22 cellular contexts compared by ENCODE assay signal in genomic region chr5:37582202-37582601, GRCh38.
A peak's percentile ranks its signal among the peaks of the same experiment; 100 is the strongest.
DNase-seq lines count a peak whose midpoint lies in the region; ATAC-seq, FAIRE-seq and TF ChIP-seq lines count a peak whose summit lies in the region.
"Had no signal": no experiment of that assay in that cellular context is flagged by ENCODE, and none has a peak within 500 bp of the region (broad histone marks: within the 10 kb centered on the region; RNA-seq: fewer than 3 reads in every experiment).

No MANE protein-coding gene starts in this region.

- no peak for FAIRE-seq in A549 (lab: Jason Lieb, UNC)
- FAIRE-seq in K562 (lab: Jason Lieb, UNC) = no peak
- FAIRE-seq: A204.1, G401.6, GM12891, GM19239 had no signal

- CTCF ChIA-PET in A549 (lab: Yijun Ruan, JAX) = no interaction called here
- CTCF ChIA-PET in A673 (lab: Charles Lee) = no interaction called here
- CTCF ChIA-PET in K562 (lab: Yijun Ruan, JAX; ENCODE audit: low intra/inter-chr PET ratio) = no interaction called here

- no TSS peak for BruUV-seq in A673 (replicated peaks; lab: Mats Ljungman, UMichigan)
- BruUV-seq in K562 (replicated peaks; lab: Mats Ljungman, UMichigan) = no TSS peak

- intact Hi-C loops in A673 (cut with micrococcal nuclease; ENCODE audit: unreplicated experiment) (no loop called here), K562 (cut with micrococcal nuclease) (no loop called here)

- TF ChIP-seq CTCF in A549 (IDR thresholded peaks at IDR 0.05) = no peak
- TF ChIP-seq CTCF in A673 (conservative IDR thresholded peaks at IDR 0.05; ENCODE audit: low read depth, low read length) = no peak
- TF ChIP-seq CTCF in K562 (IDR thresholded peaks at IDR 0.05 in 2 of 3, conservative IDR thresholded peaks at IDR 0.05 in 1 of 3; ENCODE audit: insufficient read depth in 2 of 3, low read depth in 1 of 3, low read length in 3 of 3) = no peak

- H3K27ac ChIP-seq in A549 (no peak overlapping the region), A673 (ENCODE audit: low read depth, low read length, poor library complexity, severe bottlenecking) (peak overlapping the region; percentile 53), K562 (ENCODE audit: extremely low read depth, low read depth, low read length) (no peak overlapping the region)
- H3K27ac ChIP-seq: BLaER1 had no signal

- TF ChIP-seq EP300 in A549 (IDR thresholded peaks at IDR 0.05) (no peak), K562 (IDR thresholded peaks at IDR 0.05; ENCODE audit: low read length) (no peak)

- in situ Hi-C loops in K562 (cut with MboI) = no loop called here

- no peaks in the 10 kb centered on the region for H3K9me1 ChIP-seq in K562 (ENCODE audit: control insufficient read depth, insufficient read depth, low read length)

- WGBS in A549 (ENCODE audit: missing lambda C conversion rate) = 84% methylated on average over 2 of the region's 2 CpGs
- 53% methylated on average over 2 of the region's 2 CpGs for WGBS in K562 (ENCODE audit: insufficient coverage, low coverage, missing lambda C conversion rate)

- DNase-seq in A549 (ENCODE audit: low read depth in 1 of 2, low spot score in 1 of 2) (no peak), A673 (ENCODE audit: low spot score) (no peak), K562 (ENCODE audit: extremely low read depth in 1 of 4, low spot score in 3 of 4) (no peak), DMS153 treated with DMSO at 0.1 percent for 48 hours (lab: John Stamatoyannopoulos, UW; ENCODE audit: unreplicated experiment) (no peak), NOMO-1 treated with DMSO at 0.1 percent for 48 hours (lab: John Stamatoyannopoulos, UW; ENCODE audit: unreplicated experiment) (no peak)
- no peak for DNase-seq in central memory CD4-positive, alpha-beta T cell
- DNase-seq: 8988T; ACHN; BE2C; CD4-positive, alpha-beta memory T cell; CD4-positive, CD25-positive, alpha-beta regulatory T cell; CD8-positive, alpha-beta memory T cell; COR-L47; DMS 273 treated with DMSO at 0.1 percent for 48 hours; DMS153; DMS79 treated with DMSO at 0.1 percent for 48 hours; GF-D8 had no signal

- no peaks in the 10 kb centered on the region for H3K79me2 ChIP-seq in K562 (ENCODE audit: control insufficient read depth, insufficient read depth, low read length)

- H3K4me2 ChIP-seq in A549 = no peak overlapping the region
- no peak overlapping the region for H3K4me2 ChIP-seq in K562 (ENCODE audit: insufficient read depth, low read length)
- H3K4me2 ChIP-seq: BLaER1 had no signal

- no peak for ATAC-seq in A549
- no peak for ATAC-seq in K562

- TF ChIP-seq RAD21 in A549 (conservative IDR thresholded peaks at IDR 0.05 in 1 of 2, IDR thresholded peaks at IDR 0.05 in 1 of 2) (no peak), K562 (CRISPR knock-in tag; conservative IDR thresholded peaks at IDR 0.05 in 1 of 2, IDR thresholded peaks at IDR 0.05 in 1 of 2) (no peak)

- no peak overlapping the region for H3K9ac ChIP-seq in K562 (ENCODE audit: insufficient read depth in 1 of 2, low read depth in 2 of 2, low read length in 2 of 2)
- H3K9ac ChIP-seq: BLaER1 had no signal

- POLR2A ChIA-PET in A549 (lab: Yijun Ruan, JAX) (no interaction called here), A673 (lab: Charles Lee; ENCODE audit: low non-redundant PET) (no interaction called here), K562 (lab: Yijun Ruan, JAX) (interaction anchor here (1.1 kb wide), 1 partner anchor 15 kb away, joined by 3 read pairs; no protein-coding TSS in a partner anchor)

- H3K4me1 ChIP-seq in A549 = no peaks in the 10 kb centered on the region
- H3K4me1 ChIP-seq in A673 (ENCODE audit: insufficient read depth, low read length, poor library complexity, severe bottlenecking) = peaks cover 49% of the 10 kb centered on the region
- 0 out of 5 replicates have a peak, but pooled peaks cover 0 to 4% of the 10 kb centered on the region in 2 experiments for H3K4me1 ChIP-seq in K562 (replicated peaks in 1 of 2; ENCODE audit: control insufficient read depth in 2 of 2, insufficient read depth in 2 of 2, low read length in 2 of 2)
- H3K4me1 ChIP-seq: BE2C had no signal

- H3K36me3 ChIP-seq in A673 (ENCODE audit: insufficient read depth, low read length, poor library complexity, severe bottlenecking) (no peaks in the 10 kb centered on the region), K562 (ENCODE audit: control insufficient read depth, insufficient read depth, low read length) (no peaks in the 10 kb centered on the region)
- H3K36me3 ChIP-seq: BE2C, BLaER1 had no signal

- H3K27me3 ChIP-seq in A673 (replicated peaks; ENCODE audit: insufficient read depth, low read depth, low read length, poor library complexity) (no peaks in the 10 kb centered on the region), K562 (ENCODE audit: control insufficient read depth in 2 of 2, insufficient read depth in 2 of 2, low read length in 2 of 2) (no peaks in the 10 kb centered on the region)
- H3K27me3 ChIP-seq: BE2C, BLaER1 had no signal

- no peaks in the 10 kb centered on the region for H3K9me3 ChIP-seq in A549
- H3K9me3 ChIP-seq in A673 (ENCODE audit: low read depth, low read length, poor library complexity, severe bottlenecking) = no peaks in the 10 kb centered on the region
- no peaks in the 10 kb centered on the region for H3K9me3 ChIP-seq in K562 (replicated peaks; ENCODE audit: control insufficient read depth, insufficient read depth, low read depth, low read length)
- H3K9me3 ChIP-seq: BE2C had no signal

- H3K4me3 ChIP-seq in A549 (no peak overlapping the region), A673 (ENCODE audit: low read depth, low read length, poor library complexity, severe bottlenecking) (no peak overlapping the region), K562 (no peak overlapping the region)
- H3K4me3 ChIP-seq: BLaER1 had no signal

- no peak overlapping the region for H2AFZ ChIP-seq in K562 (ENCODE audit: low read depth, low read length)

- no peaks in the 10 kb centered on the region for H4K20me1 ChIP-seq in K562 (replicated peaks; ENCODE audit: control insufficient read depth, insufficient read depth, low read length)
- H4K20me1 ChIP-seq: BLaER1 had no signal

- no peak for TF ChIP-seq POLR2A in A549 (IDR thresholded peaks at IDR 0.05; ENCODE audit: low read length)
- no peak for TF ChIP-seq POLR2A in K562 (conservative IDR thresholded peaks at IDR 0.05)

TF ChIP-seq in A549, 52 proteins besides CTCF, POLR2A, EP300 and RAD21:
- TF ChIP-seq FOSL2 (IDR thresholded peaks at IDR 0.05) (no peak), FOSL2 (CRISPR knock-in tag; IDR thresholded peaks at IDR 0.05) (no peak), E2F6 (IDR thresholded peaks at IDR 0.05; ENCODE audit: borderline replicate concordance, low read depth) (no peak), MAFK (IDR thresholded peaks at IDR 0.05; ENCODE audit: partially characterized antibody) (peak; percentile 64), TFCP2L1 (CRISPR knock-in tag; IDR thresholded peaks at IDR 0.05) (no peak), NPAS2 (CRISPR knock-in tag; IDR thresholded peaks at IDR 0.05; ENCODE audit: borderline replicate concordance) (no peak), ZC3H11A (IDR thresholded peaks at IDR 0.05) (no peak)

TF ChIP-seq in K562, 482 proteins besides CTCF, POLR2A, EP300 and RAD21 (continues in another document):
- TF ChIP-seq MTA1 (IDR thresholded peaks at IDR 0.05; ENCODE audit: borderline replicate concordance) = no peak
- no peak for TF ChIP-seq NKRF (IDR thresholded peaks at IDR 0.05; ENCODE audit: borderline replicate concordance)
- TF ChIP-seq ZNF146 (CRISPR knock-in tag; IDR thresholded peaks at IDR 0.05; ENCODE audit: unreplicated experiment) = no peak
- no peak for TF ChIP-seq HDAC1 (IDR thresholded peaks at IDR 0.05)
- TF ChIP-seq MAFF (IDR thresholded peaks at IDR 0.05; ENCODE audit: low read length) = peak; percentile 40; the same call in 1 of the 2 replicates
- TF ChIP-seq EP400 (IDR thresholded peaks at IDR 0.05) = no peak
- no peak for TF ChIP-seq EGR1 (conservative IDR thresholded peaks at IDR 0.05)
- TF ChIP-seq PTTG1 (tag; IDR thresholded peaks at IDR 0.05; ENCODE audit: low read depth) = no peak
- no peak for TF ChIP-seq PRDM10 (IDR thresholded peaks at IDR 0.05; ENCODE audit: partially characterized antibody)

Comparison
In these comparisons a context has a peak if more than half of its experiments do, and no peak if none do; other contexts are left out.
1. Of the 35 proteins assayed by ChIP-seq in both K562 and A549: peak only in K562: none; only in A549: MAFK; in both: none; in neither: 34.